Comparison of ENCODE assay signal across 21 cellular contexts in genomic region chr13:67278230-67278629, GRCh38. TPM values are rescaled to one million over a fixed set of nuclear protein-coding genes. Genes with fewer than 3 reads are reported as not detected.
A peak's percentile ranks its signal among the peaks of the same experiment; 100 is the strongest.
DNase-seq lines count a peak whose midpoint lies in the region; ATAC-seq and TF ChIP-seq lines count a peak whose summit lies in the region.
"Had no signal": no experiment of that assay in that cellular context is flagged by ENCODE, and none has a peak within 500 bp of the region (broad histone marks: within the 10 kb centered on the region; RNA-seq: fewer than 3 reads in every experiment).

No MANE protein-coding gene starts in this region.

- H3K9me3 ChIP-seq in PC-3 (ENCODE audit: low read length) (no peaks in the 10 kb centered on the region), osteoblast (ENCODE audit: low read depth, low read length) (no peaks in the 10 kb centered on the region)
- no peaks in the 10 kb centered on the region for H3K9me3 ChIP-seq in effector memory CD4-positive, alpha-beta T cell (ENCODE audit: control insufficient read depth, low read length)
- H3K9me3 ChIP-seq: lower lobe of right lung, SJCRH30, thoracic aorta had no signal

- H3K27ac ChIP-seq in PC-3 (ENCODE audit: low read length): no peak overlapping the region
- peak overlapping the region; percentile 86 for H3K27ac ChIP-seq in osteoblast (ENCODE audit: low read depth, low read length)
- H3K27ac ChIP-seq in effector memory CD4-positive, alpha-beta T cell (ENCODE audit: insufficient read depth, low read length, poor library complexity, severe bottlenecking): no peak overlapping the region
- H3K27ac ChIP-seq: lower lobe of right lung, SJCRH30, thoracic aorta had no signal

- BruUV-seq in PC-3 (replicated peaks; lab: Mats Ljungman, UMichigan): no TSS peak

- no peaks in the 10 kb centered on the region for H3K9me2 ChIP-seq in PC-3 (replicated peaks; ENCODE audit: low read length)

- CTCF ChIA-PET in PC-3 (lab: Charles Lee): no interaction called here

- H3K4me2 ChIP-seq in PC-3 (ENCODE audit: low read length) (no peak overlapping the region), osteoblast (ENCODE audit: insufficient read depth, low read length) (peak overlapping the region; percentile 54)

- no peak overlapping the region for H3K9ac ChIP-seq in PC-3 (ENCODE audit: low read length)

- no peak overlapping the region for H2AFZ ChIP-seq in PC-3 (ENCODE audit: low read length)
- H2AFZ ChIP-seq in osteoblast (ENCODE audit: low read length): peak overlapping the region; percentile 4

- H3K79me2 ChIP-seq in PC-3 (ENCODE audit: low read length) (no peaks in the 10 kb centered on the region), osteoblast (ENCODE audit: insufficient read depth, low read length) (no peaks in the 10 kb centered on the region)

- no peaks in the 10 kb centered on the region for H3F3A ChIP-seq in PC-3 (ENCODE audit: low read length, unreplicated experiment)

- no peaks in the 10 kb centered on the region for H3K36me3 ChIP-seq in PC-3 (ENCODE audit: low read depth, low read length)
- H3K36me3 ChIP-seq in osteoblast (ENCODE audit: insufficient read depth, low read length): no peaks in the 10 kb centered on the region
- no peaks in the 10 kb centered on the region for H3K36me3 ChIP-seq in effector memory CD4-positive, alpha-beta T cell (ENCODE audit: control insufficient read depth, insufficient read depth, low read length)
- H3K36me3 ChIP-seq: lower lobe of right lung, SJCRH30, thoracic aorta had no signal

- no peak for TF ChIP-seq CTCF in PC-3 (conservative IDR thresholded peaks at IDR 0.05; ENCODE audit: low read depth, low read length)
- TF ChIP-seq CTCF in osteoblast (IDR thresholded peaks at IDR 0.05; ENCODE audit: extremely low read depth, low read depth, low read length): no peak

- DNase-seq in DMS 273 treated with DMSO at 0.1 percent for 48 hours (lab: John Stamatoyannopoulos, UW): peak; percentile 16
- DNase-seq in PC-3: peak; percentile 27
- DNase-seq in fibroblast of gingiva (ENCODE audit: low read depth): peak; percentile 81
- no peak for DNase-seq in osteoblast (ENCODE audit: insufficient read length, low spot score, missing footprints)
- DNase-seq in effector memory CD4-positive, alpha-beta T cell: no peak
- DNase-seq in HUDEP-2 (lab: John Stamatoyannopoulos, UW; ENCODE audit: unreplicated experiment in 76 of 76): no peak
- DNase-seq in SHP77 (lab: John Stamatoyannopoulos, UW): no peak
- DNase-seq in NCI-H82 treated with DMSO at 0.1 percent for 48 hours (lab: John Stamatoyannopoulos, UW; ENCODE audit: unreplicated experiment): no peak
- DNase-seq: activated CD4-positive, alpha-beta T cell treated with anti-CD3 and anti-CD28 coated beads for 4 hours; activated CD8-positive, alpha-beta memory T cell treated with anti-CD3 and anti-CD28 coated beads, Interleukin-2, amount 50 U/mL, for 4 hours; activated gamma-delta T cell treated with Interleukin-2 at 50 U/mL for 16 hours; AML-193; Calu3; foreskin melanocyte; lower lobe of right lung; naive thymus-derived CD4-positive, alpha-beta T cell; NCI-H187 treated with DMSO at 0.1 percent for 48 hours; retina; T1000 had no signal

- no peaks in the 10 kb centered on the region for H3K27me3 ChIP-seq in PC-3 (ENCODE audit: low read length)
- H3K27me3 ChIP-seq in osteoblast (ENCODE audit: insufficient read depth, low read length): no peaks in the 10 kb centered on the region
- no peaks in the 10 kb centered on the region for H3K27me3 ChIP-seq in effector memory CD4-positive, alpha-beta T cell (replicated peaks; ENCODE audit: control insufficient read depth, insufficient read depth, low read length, poor library complexity, severe bottlenecking)
- H3K27me3 ChIP-seq: SJCRH30 had no signal

- peak; percentile 68 for ATAC-seq in PC-3
- ATAC-seq: lower lobe of right lung; naive thymus-derived CD4-positive, alpha-beta T cell had no signal

- POLR2A ChIA-PET in PC-3 (lab: Charles Lee; ENCODE audit: unreplicated experiment): no interaction called here

- intact Hi-C loops in PC-3 (cut with micrococcal nuclease): no loop called here

- H3K4me1 ChIP-seq in PC-3 (ENCODE audit: insufficient read depth, low read length) (peaks cover 4% of the 10 kb centered on the region; the same call in 1 of the 2 replicates), osteoblast (ENCODE audit: insufficient read depth, low read length) (peaks cover 16% of the 10 kb centered on the region)
- no peaks in the 10 kb centered on the region for H3K4me1 ChIP-seq in effector memory CD4-positive, alpha-beta T cell (ENCODE audit: control insufficient read depth, insufficient read depth, low read length, poor library complexity, severe bottlenecking)
- H3K4me1 ChIP-seq: lower lobe of right lung had no signal

- H4K20me1 ChIP-seq in PC-3 (ENCODE audit: low read length) (no peaks in the 10 kb centered on the region), osteoblast (ENCODE audit: insufficient read depth, low read length) (no peaks in the 10 kb centered on the region)

- no peak overlapping the region for H3K4me3 ChIP-seq in PC-3 (ENCODE audit: low read length)
- H3K4me3 ChIP-seq in osteoblast (ENCODE audit: insufficient read depth, low read length): no peak overlapping the region
- H3K4me3 ChIP-seq in effector memory CD4-positive, alpha-beta T cell (ENCODE audit: insufficient read depth, low read depth, low read length, poor library complexity, severe bottlenecking): no peak overlapping the region
- H3K4me3 ChIP-seq: lower lobe of right lung, SJCRH30, thoracic aorta had no signal

RNA-seq across cellular contexts. Expression of gene PCDH9, which starts 48.1 kb away (rescaled TPM):
- 0.63 and 0.98 TPM in 2 replicates for total RNA-seq in PC-3 (2014; rRNA removed)
- total RNA-seq in osteoblast: 1.1 and 2.9 TPM in 2 replicates

Comparison
In these comparisons a context has a peak if more than half of its experiments do, and no peak if none do; other contexts are left out.
1. DNase-seq: peak in DMS 273 treated with DMSO at 0.1 percent for 48 hours (single experiment), PC-3 (single experiment) and fibroblast of gingiva (single experiment); none in osteoblast (single experiment), effector memory CD4-positive, alpha-beta T cell (0 of 3), HUDEP-2 (0 of 76), SHP77 (0 of 2) and NCI-H82 treated with DMSO at 0.1 percent for 48 hours (single experiment).